9 cellular contexts compared by ENCODE assay signal in genomic region chr22:37187552-37187890, GRCh38.
DNase-seq lines count a peak whose midpoint lies in the region; ATAC-seq and TF ChIP-seq lines count a peak whose summit lies in the region.
"Had no signal": no experiment of that assay in that cellular context is flagged by ENCODE, and none has a peak within 500 bp of the region (broad histone marks: within the 10 kb centered on the region; RNA-seq: fewer than 3 reads in every experiment).

No MANE protein-coding gene starts in this region.

- peak overlapping the region; percentile 11 for H3K4me3 ChIP-seq in epithelial cell of esophagus (ENCODE audit: low read length)
- peak overlapping the region; percentile 34 to 68 for H3K4me3 ChIP-seq in mucosa of rectum (ENCODE audit: low read length in 2 of 2)

- no peaks in the 10 kb centered on the region for H3K27me3 Mint-ChIP-seq in stimulated activated naive CD8-positive, alpha-beta T cell treated with anti-CD3 and anti-CD28 coated beads, Interleukin-15, amount 100 ng/mL, for 72 hours

- H3K27me3 ChIP-seq in mucosa of rectum (ENCODE audit: control insufficient read depth in 2 of 2, insufficient read depth in 2 of 2, low read length in 2 of 2), result no peaks in the 10 kb centered on the region

- peaks cover 34 to 39% of the 10 kb centered on the region in 2 donors for H3K4me1 ChIP-seq in mucosa of rectum (ENCODE audit: control insufficient read depth in 2 of 2, insufficient read depth in 2 of 2, low read length in 2 of 2)

- peak overlapping the region in 1 of 2 donors; percentile 27 for H3K27ac Mint-ChIP-seq in stimulated activated naive CD8-positive, alpha-beta T cell treated with anti-CD3 and anti-CD28 coated beads, Interleukin-15, amount 100 ng/mL, for 72 hours

- no peaks in the 10 kb centered on the region for H3K9me3 Mint-ChIP-seq in stimulated activated naive CD8-positive, alpha-beta T cell treated with anti-CD3 and anti-CD28 coated beads, Interleukin-15, amount 100 ng/mL, for 72 hours
- H3K9me3 Mint-ChIP-seq: activated T-cell treated with anti-CD3 and anti-CD28 coated beads, Interleukin-2, amount 50 U/mL, for 4 hours had no signal

- peak overlapping the region; percentile 76 to 94 for H3K27ac ChIP-seq in mucosa of rectum (ENCODE audit: low read depth in 2 of 2, low read length in 2 of 2)

- H3K9me3 ChIP-seq in mucosa of rectum (ENCODE audit: control insufficient read depth in 2 of 2, low read length in 2 of 2), result no peaks in the 10 kb centered on the region

- H3K36me3 ChIP-seq in mucosa of rectum (ENCODE audit: control insufficient read depth in 2 of 2, insufficient read depth in 2 of 2, low read length in 2 of 2), result no peaks in the 10 kb centered on the region

- H3K4me3 Mint-ChIP-seq in stimulated activated naive CD8-positive, alpha-beta T cell treated with anti-CD3 and anti-CD28 coated beads, Interleukin-15, amount 100 ng/mL, for 72 hours, result peak overlapping the region; percentile 12 to 64
- H3K4me3 Mint-ChIP-seq: activated T-cell treated with anti-CD3 and anti-CD28 coated beads, Interleukin-2, amount 50 U/mL, for 4 hours had no signal

- no peak for ATAC-seq in stimulated activated naive CD8-positive, alpha-beta T cell treated with anti-CD3 and anti-CD28 coated beads, Interleukin-15, amount 100 ng/mL, for 72 hours
- no peak for ATAC-seq in stimulated activated naive CD8-positive, alpha-beta T cell treated with anti-CD3 and anti-CD28 coated beads, Interleukin-15, Interleukin-2, amounts not matched to agents 100 U/mL and 50 U/mL, for 24 hours
- ATAC-seq in GM21360 (IDR thresholded peaks at IDR 0.05; ENCODE audit: unreplicated experiment), result no peak
- ATAC-seq in HG02798 (IDR thresholded peaks at IDR 0.05; ENCODE audit: poor library complexity, unreplicated experiment), result no peak
- ATAC-seq: activated T-cell treated with anti-CD3 and anti-CD28 coated beads, Interleukin-2, amount 50 U/mL, for 4 hours had no signal

- DNase-seq in stimulated activated naive CD8-positive, alpha-beta T cell treated with anti-CD3 and anti-CD28 coated beads, Interleukin-15, amount 100 ng/mL, for 72 hours, result no peak
- DNase-seq in stimulated activated naive CD8-positive, alpha-beta T cell treated with anti-CD3 and anti-CD28 coated beads, Interleukin-15, Interleukin-2, amounts not matched to agents 100 U/mL and 50 U/mL, for 24 hours, result no peak
- DNase-seq in epithelial cell of esophagus (ENCODE audit: low read depth) (peak; percentile 50), HuH-7.5 (ENCODE audit: low spot score) (no peak), iPS-NIHi11 (ENCODE audit: low spot score) (no peak)
- DNase-seq: activated T-cell treated with anti-CD3 and anti-CD28 coated beads, Interleukin-2, amount 50 U/mL, for 4 hours had no signal

- H3K9ac ChIP-seq in mucosa of rectum (ENCODE audit: low read depth in 1 of 2, low read length in 2 of 2), result peak overlapping the region; percentile 56 to 61

- H3K4me1 Mint-ChIP-seq in stimulated activated naive CD8-positive, alpha-beta T cell treated with anti-CD3 and anti-CD28 coated beads, Interleukin-15, amount 100 ng/mL, for 72 hours, result peaks cover 78% of the 10 kb centered on the region

- no peak for TF ChIP-seq CTCF in epithelial cell of esophagus (IDR thresholded peaks at IDR 0.05; ENCODE audit: insufficient read depth, low read depth, low read length, missing control alignments)
